Comparison of ENCODE assay signal across 8 cellular contexts in genomic region chr19:9323557-9323918, GRCh38. TPM values are rescaled to one million over a fixed set of nuclear protein-coding genes. Genes with fewer than 3 reads are reported as not detected.
DNase-seq lines count a peak whose midpoint lies in the region; ATAC-seq and TF ChIP-seq lines count a peak whose summit lies in the region.

No MANE protein-coding gene starts in this region.

- H3K27ac ChIP-seq in OCI-LY7 (ENCODE audit: low read depth, low read length, poor library complexity, severe bottlenecking) (peak overlapping the region; percentile 95), left ventricle myocardium inferior (replicated peaks) (peak overlapping the region; percentile 94)

- peak overlapping the region; percentile 98 for H2AFZ ChIP-seq in OCI-LY7 (ENCODE audit: low read length)

- H3K27me3 ChIP-seq in left ventricle myocardium inferior (ENCODE audit: low read depth): no peaks in the 10 kb centered on the region

- H3K9me3 ChIP-seq in OCI-LY7 (ENCODE audit: low read length): peaks cover 34% of the 10 kb centered on the region
- peaks cover 39% of the 10 kb centered on the region for H3K9me3 ChIP-seq in left ventricle myocardium inferior (replicated peaks)

- H3K36me3 ChIP-seq in OCI-LY7 (ENCODE audit: insufficient read depth, low read length): peaks cover 19% of the 10 kb centered on the region
- peaks cover 34% of the 10 kb centered on the region for H3K36me3 ChIP-seq in left ventricle myocardium inferior

- BruUV-seq in OCI-LY7 (replicated peaks; lab: Mats Ljungman, UMichigan): no TSS peak

- no peaks in the 10 kb centered on the region for H3K9me2 ChIP-seq in OCI-LY7 (ENCODE audit: insufficient read depth, low read length)

- peak overlapping the region; percentile 89 for H3K4me2 ChIP-seq in OCI-LY7 (ENCODE audit: low read length)

- intact Hi-C loops in OCI-LY7 (cut with micrococcal nuclease; ENCODE audit: unreplicated experiment): loop anchor here (1.0 to 5.0 kb wide), 2 partner anchors 14 to 109 kb away; partner anchors contain the start of gene ZNF699
- intact Hi-C loops in left ventricle myocardium inferior (cut with micrococcal nuclease): no loop called here

- H3K79me2 ChIP-seq in OCI-LY7 (ENCODE audit: insufficient read depth, low read depth, low read length): peaks cover 7% of the 10 kb centered on the region; the same call in 1 of the 2 replicates

- TF ChIP-seq CTCF in OCI-LY7 (conservative IDR thresholded peaks at IDR 0.05; ENCODE audit: low read length) (no peak), left ventricle myocardium inferior (IDR thresholded peaks at IDR 0.05; ENCODE audit: borderline replicate concordance) (no peak)

- DNase-seq in DMS79 (lab: John Stamatoyannopoulos, UW): peak; percentile 85
- peak; percentile 58 for DNase-seq in HT1080 (ENCODE audit: low read depth)
- DNase-seq in OCI-LY7 (ENCODE audit: low spot score): peak; percentile 91
- DNase-seq in amniotic epithelial cell (ENCODE audit: low read depth): peak; percentile 81
- DNase-seq in left ventricle myocardium inferior: peak; percentile 67
- DNase-seq in pons (ENCODE audit: low spot score): peak; percentile 89
- DNase-seq in activated effector memory CD4-positive, alpha-beta T cell treated with Interleukin-2 at 50 U/mL for 16 hours: no peak

- CTCF ChIA-PET in OCI-LY7 (lab: Charles Lee; ENCODE audit: unreplicated experiment): no interaction called here

- peak; percentile 35 for ATAC-seq in GM21423 (IDR thresholded peaks at IDR 0.05; ENCODE audit: unreplicated experiment)

- H3K4me1 ChIP-seq in OCI-LY7 (ENCODE audit: insufficient read depth, low read length, poor library complexity, severe bottlenecking): peaks cover 18% of the 10 kb centered on the region
- peaks cover 24% of the 10 kb centered on the region for H3K4me1 ChIP-seq in left ventricle myocardium inferior

- POLR2A ChIA-PET in OCI-LY7 (lab: Charles Lee): interaction anchor here (0.6 to 0.7 kb wide), 2 partner anchors 247 to 850 kb away, joined by 3 read pairs; no protein-coding TSS in a partner anchor

- no peaks in the 10 kb centered on the region for H4K20me1 ChIP-seq in OCI-LY7 (ENCODE audit: insufficient read depth, low read length)

- peak overlapping the region; percentile 77 for H3K4me3 ChIP-seq in OCI-LY7 (ENCODE audit: low read depth, low read length, poor library complexity, severe bottlenecking)
- H3K4me3 ChIP-seq in left ventricle myocardium inferior: peak overlapping the region; percentile 77

RNA-seq across cellular contexts. Expression of gene ZNF559, which starts 0.4 kb away (rescaled TPM):
- 7.6 and 8.4 TPM in 2 replicates for total RNA-seq in HT1080 (2014; rRNA removed; shearing (Covaris generic))
- polyA plus RNA-seq in HT1080 (2015; cell fraction: cytosol; rRNA removed): 2.4 and 5.2 TPM in 2 replicates
- 4.4 and 6.2 TPM in 2 replicates for polyA plus RNA-seq in HT1080 (2015; cell fraction: nucleus; rRNA removed)
- 9.0 and 16.8 TPM in 2 replicates for total RNA-seq in OCI-LY7 (2014; rRNA removed; shearing (Covaris generic))
- total RNA-seq in OCI-LY7 (2022) (18.6 and 22.3 TPM in 2 replicates), left ventricle myocardium inferior (19.1 TPM)

RNA-seq across cellular contexts. Expression of gene ZNF699, which starts 13.9 kb away (rescaled TPM):
- total RNA-seq in HT1080 (2014; rRNA removed; shearing (Covaris generic)): 1.1 and 2.2 TPM in 2 replicates
- 0.48 and 0.92 TPM in 2 replicates for polyA plus RNA-seq in HT1080 (2015; cell fraction: cytosol; rRNA removed)
- 0.91 and 2.6 TPM in 2 replicates for polyA plus RNA-seq in HT1080 (2015; cell fraction: nucleus; rRNA removed)
- total RNA-seq in OCI-LY7 (2014; rRNA removed; shearing (Covaris generic)): 8.2 and 9.7 TPM in 2 replicates
- total RNA-seq in OCI-LY7 (2022) (7.8 and 9.0 TPM in 2 replicates), left ventricle myocardium inferior (3.9 TPM)

RNA-seq across cellular contexts. Expression of gene ZNF177, which starts 39.3 kb away (rescaled TPM):
- total RNA-seq in HT1080 (2014; rRNA removed; shearing (Covaris generic)): 0.19 TPM in 1 of 2 replicates, not detected in the other
- 0.09 TPM in 1 of 2 replicates, not detected in the other for polyA plus RNA-seq in HT1080 (2015; cell fraction: cytosol; rRNA removed)
- 0.08 and 0.52 TPM in 2 replicates for polyA plus RNA-seq in HT1080 (2015; cell fraction: nucleus; rRNA removed)
- total RNA-seq in OCI-LY7 (2014; rRNA removed; shearing (Covaris generic)): 1.8 and 2.4 TPM in 2 replicates
- 2.8 and 4.3 TPM in 2 replicates for total RNA-seq in OCI-LY7 (2022)
- 3.5 TPM for total RNA-seq in left ventricle myocardium inferior
